Comparison of ENCODE assay signal across 21 cellular contexts in genomic region chr15:32736351-32737061, GRCh38. TPM values are rescaled to one million over a fixed set of nuclear protein-coding genes. Genes with fewer than 3 reads are reported as not detected.
"Had no signal": no experiment of that assay in that cellular context is flagged by ENCODE, and none has a peak within 500 bp of the region (broad histone marks: within the 10 kb centered on the region; RNA-seq: fewer than 3 reads in every experiment).

No MANE protein-coding gene starts in this region.

- H2AFZ ChIP-seq: hepatocyte, neural progenitor cell had no signal

- H3K27me3 ChIP-seq: esophagus muscularis mucosa, neural progenitor cell, pancreas, stomach, transverse colon had no signal

- DNase-seq: effector memory CD8-positive, alpha-beta T cell; foreskin melanocyte; head of caudate nucleus; kidney; left cardiac atrium; left ventricle myocardium inferior; lower lobe of right lung; natural killer cell; pancreas; right cardiac atrium; small intestine; stimulated activated CD4-positive, alpha-beta T cell treated with anti-CD3 and anti-CD28 coated beads, Interleukin-12 subunit alpha, Interleukin-12 subunit beta, amount 100 ng/mL, for 4 hours; stimulated activated naive CD4-positive, alpha-beta T cell; stomach; substantia nigra; transverse colon had no signal

- H3K4me1 ChIP-seq: esophagus muscularis mucosa, left ventricle myocardium inferior, lower lobe of right lung, neural progenitor cell, pancreas, transverse colon had no signal

- H3K36me3 ChIP-seq: esophagus muscularis mucosa, left ventricle myocardium inferior, lower lobe of right lung, neural progenitor cell, pancreas, stomach, thoracic aorta, transverse colon had no signal

- H3K4me2 ChIP-seq: hepatocyte, neural progenitor cell had no signal

- H3K79me2 ChIP-seq: hepatocyte had no signal

- ATAC-seq: effector memory CD8-positive, alpha-beta T cell; left cardiac atrium; lower lobe of right lung; natural killer cell; pancreas; right cardiac atrium had no signal

- H3K27ac ChIP-seq: epithelial cell of prostate, esophagus muscularis mucosa, hepatocyte, left ventricle myocardium inferior, lower lobe of right lung, neural progenitor cell, pancreas, stomach, thoracic aorta, transverse colon had no signal

- H3K4me3 ChIP-seq: esophagus muscularis mucosa, hepatocyte, left ventricle myocardium inferior, lower lobe of right lung, neural progenitor cell, pancreas, stomach, thoracic aorta, transverse colon had no signal

- H3K9ac ChIP-seq: neural progenitor cell had no signal

- H3K9me3 ChIP-seq: lower lobe of right lung, pancreas, thoracic aorta, transverse colon had no signal

RNA-seq across cellular contexts. Expression of gene GREM1, which starts 18.7 kb away (rescaled TPM):
- total RNA-seq: natural killer cell had no signal
